Comparison of ENCODE assay signal across 25 cellular contexts in genomic region chrX:40912166-40912565, GRCh38.
A peak's percentile ranks its signal among the peaks of the same experiment; 100 is the strongest.
DNase-seq lines count a peak whose midpoint lies in the region; ATAC-seq, FAIRE-seq and TF ChIP-seq lines count a peak whose summit lies in the region.
"Had no signal": no experiment of that assay in that cellular context is flagged by ENCODE, and none has a peak within 500 bp of the region (broad histone marks: within the 10 kb centered on the region; RNA-seq: fewer than 3 reads in every experiment).

No MANE protein-coding gene starts in this region.

- H3K4me2 ChIP-seq in IMR-90 (ENCODE audit: low read depth, low read length): no peak overlapping the region
- H3K4me2 ChIP-seq in H1 (ENCODE audit: insufficient read depth in 1 of 2, low read depth in 2 of 2, low read length in 2 of 2): no peak overlapping the region
- H3K4me2 ChIP-seq: A549 had no signal

- H3K9me3 Mint-ChIP-seq in activated CD4-positive, alpha-beta T cell treated with anti-CD3 and anti-CD28 coated beads, Interleukin-2, amount 10 ng/mL, durations not matched to agents 24 days and 14 days: no peaks in the 10 kb centered on the region
- H3K9me3 Mint-ChIP-seq: activated CD4-positive, alpha-beta memory T cell treated with anti-CD3 and anti-CD28 coated beads, Interleukin-2, amount 10 ng/mL, durations not matched to agents 7 days and 5 days; activated naive CD4-positive, alpha-beta T cell treated with anti-CD3 and anti-CD28 coated beads for 36 hours had no signal

- H3K23me2 ChIP-seq in H1 (ENCODE audit: low read depth, low read length): no peaks in the 10 kb centered on the region

- peak overlapping the region; percentile 42 for H2AK9ac ChIP-seq in IMR-90 (replicated peaks; ENCODE audit: low read depth, low read length, poor library complexity)

- H3K4me1 Mint-ChIP-seq in activated CD4-positive, alpha-beta T cell treated with anti-CD3 and anti-CD28 coated beads, Interleukin-2, amount 10 ng/mL, durations not matched to agents 24 days and 14 days: no peaks in the 10 kb centered on the region
- H3K4me1 Mint-ChIP-seq: activated CD4-positive, alpha-beta memory T cell treated with anti-CD3 and anti-CD28 coated beads, Interleukin-2, amount 10 ng/mL, durations not matched to agents 7 days and 5 days had no signal

- H3K36me3 ChIP-seq in A673 (ENCODE audit: insufficient read depth, low read length, poor library complexity, severe bottlenecking): no peaks in the 10 kb centered on the region
- H3K36me3 ChIP-seq in IMR-90 (ENCODE audit: control insufficient read depth, insufficient read depth, low read length): no peaks in the 10 kb centered on the region
- H3K36me3 ChIP-seq in H1 (ENCODE audit: control insufficient read depth in 2 of 4, insufficient read depth in 4 of 4, low read length in 3 of 4): no peaks in the 10 kb centered on the region
- H3K36me3 ChIP-seq in HAP-1 (replicated peaks): no peaks in the 10 kb centered on the region
- H3K36me3 ChIP-seq: heart left ventricle, left ventricle myocardium inferior, SJSA1, suprapubic skin, vagina, WERI-Rb-1 had no signal

- H3K9me1 ChIP-seq in IMR-90 (ENCODE audit: insufficient read depth, low read length): 0 out of 2 replicates have a peak, but pooled peaks cover 2% of the 10 kb centered on the region

- no peak for FAIRE-seq in H1 (lab: Jason Lieb, UNC)
- FAIRE-seq: A549, GM12892 had no signal

- H4K20me1 ChIP-seq in IMR-90 (ENCODE audit: insufficient read depth, low read length) (no peaks in the 10 kb centered on the region), H1 (replicated peaks in 1 of 2; ENCODE audit: control insufficient read depth in 1 of 2, insufficient read depth in 2 of 2, low read length in 2 of 2) (no peaks in the 10 kb centered on the region)

- H3K4me3 ChIP-seq in A673 (ENCODE audit: low read depth, low read length, poor library complexity, severe bottlenecking) (no peak overlapping the region), IMR-90 (ENCODE audit: insufficient read depth, low read depth, low read length) (no peak overlapping the region), H1 (ENCODE audit: extremely low read depth in 1 of 4, insufficient read depth in 2 of 4, low read depth in 3 of 4, low read length in 4 of 4) (no peak overlapping the region), HAP-1 (no peak overlapping the region)
- H3K4me3 ChIP-seq: A549, heart left ventricle, left ventricle myocardium inferior, mucosa of descending colon, SJSA1, suprapubic skin, vagina had no signal

- no peak overlapping the region for H3K27ac ChIP-seq in A673 (ENCODE audit: low read depth, low read length, poor library complexity, severe bottlenecking)
- H3K27ac ChIP-seq in IMR-90 (ENCODE audit: insufficient read depth, low read length): no peak overlapping the region
- H3K27ac ChIP-seq in H1 (ENCODE audit: low read depth, low read length): no peak overlapping the region
- H3K27ac ChIP-seq: heart left ventricle, left ventricle myocardium inferior, SJSA1, suprapubic skin, vagina, WERI-Rb-1 had no signal

- TF ChIP-seq RAD21 in IMR-90 (IDR thresholded peaks at IDR 0.05; ENCODE audit: low read length) (no peak), H1 (IDR thresholded peaks at IDR 0.05 in 1 of 2, conservative IDR thresholded peaks at IDR 0.05 in 1 of 2; ENCODE audit: low read depth in 2 of 2, low read length in 2 of 2) (no peak)

- H2BK5ac ChIP-seq in IMR-90 (ENCODE audit: low read depth, low read length, poor library complexity, severe bottlenecking) (no peak overlapping the region), H1 (ENCODE audit: low read depth, low read length) (no peak overlapping the region)

- CTCF ChIA-PET in A673 (lab: Charles Lee): no interaction called here
- CTCF ChIA-PET in IMR-90 (lab: Yijun Ruan, JAX): no interaction called here
- CTCF ChIA-PET in H1 (lab: Charles Lee; ENCODE audit: partially characterized antibody): no interaction called here

- intact Hi-C loops in A673 (cut with micrococcal nuclease; ENCODE audit: unreplicated experiment): no loop called here
- intact Hi-C loops in IMR-90 (cut with micrococcal nuclease): no loop called here
- intact Hi-C loops in activated CD4-positive, alpha-beta T cell treated with anti-CD3 and anti-CD28 coated beads, Interleukin-2, amount 10 ng/mL, durations not matched to agents 24 days and 14 days (cut with micrococcal nuclease): no loop called here

- H2BK20ac ChIP-seq in IMR-90 (ENCODE audit: low read depth, low read length): peak overlapping the region; percentile 21; the same call in 1 of the 2 replicates
- H2BK20ac ChIP-seq in H1 (ENCODE audit: low read length): no peak overlapping the region

- H3K14ac ChIP-seq in IMR-90 (replicated peaks; ENCODE audit: low read depth, low read length): no peak overlapping the region
- H3K14ac ChIP-seq in H1 (ENCODE audit: insufficient read length): no peak overlapping the region

- H3K56ac ChIP-seq in IMR-90 (ENCODE audit: extremely low read depth, insufficient read depth, low read length) (no peak overlapping the region), H1 (replicated peaks; ENCODE audit: insufficient read length, low read depth, low read length) (no peak overlapping the region)

- peaks cover 1% of the 10 kb centered on the region for H3K27me3 Mint-ChIP-seq in activated CD4-positive, alpha-beta T cell treated with anti-CD3 and anti-CD28 coated beads, Interleukin-2, amount 10 ng/mL, durations not matched to agents 24 days and 14 days
- H3K27me3 Mint-ChIP-seq: activated CD4-positive, alpha-beta memory T cell treated with anti-CD3 and anti-CD28 coated beads, Interleukin-2, amount 10 ng/mL, durations not matched to agents 7 days and 5 days had no signal

- H3K27me3 ChIP-seq in A673 (replicated peaks; ENCODE audit: insufficient read depth, low read depth, low read length, poor library complexity): no peaks in the 10 kb centered on the region
- H3K27me3 ChIP-seq in IMR-90 (ENCODE audit: control insufficient read depth, insufficient read depth, low read length): peaks cover 7% of the 10 kb centered on the region
- H3K27me3 ChIP-seq in H1 (replicated peaks in 1 of 4; ENCODE audit: control insufficient read depth in 3 of 4, extremely low read depth in 1 of 4, insufficient read depth in 3 of 4, low read length in 3 of 4): no peaks in the 10 kb centered on the region
- no peaks in the 10 kb centered on the region for H3K27me3 ChIP-seq in HAP-1 (ENCODE audit: low read depth)
- H3K27me3 ChIP-seq: SJSA1, suprapubic skin, vagina had no signal

- H4K5ac ChIP-seq in IMR-90 (ENCODE audit: low read depth, low read length) (no peak overlapping the region), H1 (ENCODE audit: insufficient read length, low read depth, low read length) (no peak overlapping the region)

- WGBS in IMR-90 (ENCODE audit: extremely low coverage in 2 of 2, insufficient read length in 1 of 2), 2 experiments: no CpG with 5 or more reads among the region's 4 CpGs
- 80% methylated on average over 4 of the region's 4 CpGs; no CpG with 5 or more reads in 1 of the 2 experiments for WGBS in H1 (ENCODE audit: extremely low coverage in 1 of 2, insufficient coverage in 1 of 2, insufficient read length in 1 of 2, insufficient replicate concordance in 2 of 2, low coverage in 1 of 2, low lambda C conversion rate in 2 of 2, missing lambda C conversion rate in 1 of 2), 2 experiments

- H2BK15ac ChIP-seq in IMR-90 (ENCODE audit: low read depth, low read length) (0 out of 3 replicates have a peak overlapping the region, but pooled peaks have one; percentile 33), H1 (ENCODE audit: low read length) (no peak overlapping the region)

- H3K18ac ChIP-seq in IMR-90 (ENCODE audit: low read depth, low read length): no peak overlapping the region
- H3K18ac ChIP-seq in H1 (ENCODE audit: extremely low read depth, low read length): no peak overlapping the region

- H3K9me3 ChIP-seq in A673 (ENCODE audit: low read depth, low read length, poor library complexity, severe bottlenecking) (no peaks in the 10 kb centered on the region), IMR-90 (ENCODE audit: control insufficient read depth, insufficient read depth, low read length) (no peaks in the 10 kb centered on the region), H1 (ENCODE audit: insufficient read depth in 2 of 2, low read depth in 1 of 2, low read length in 1 of 2) (no peaks in the 10 kb centered on the region), HAP-1 (no peaks in the 10 kb centered on the region)
- H3K9me3 ChIP-seq: A549, heart left ventricle, left ventricle myocardium inferior, mucosa of descending colon, SJSA1, suprapubic skin, vagina had no signal

- no peak overlapping the region for H3K4ac ChIP-seq in IMR-90 (ENCODE audit: low read depth, low read length)
- H3K4ac ChIP-seq in H1 (replicated peaks; ENCODE audit: insufficient read length, low read depth, low read length): no peak overlapping the region

- H3K79me2 ChIP-seq in H1 (ENCODE audit: control insufficient read depth in 1 of 2, insufficient read depth in 2 of 2, low read length in 2 of 2): no peaks in the 10 kb centered on the region

- no peak for TF ChIP-seq EP300 in H1 (IDR thresholded peaks at IDR 0.05; ENCODE audit: borderline replicate concordance in 1 of 2, low read depth in 2 of 2, low read length in 2 of 2)

- TF ChIP-seq CTCF in A673 (conservative IDR thresholded peaks at IDR 0.05; ENCODE audit: low read depth, low read length): no peak
- TF ChIP-seq CTCF in IMR-90 (conservative IDR thresholded peaks at IDR 0.05; ENCODE audit: low read depth, low read length): no peak
- no peak for TF ChIP-seq CTCF in H1 (IDR thresholded peaks at IDR 0.05; ENCODE audit: control extremely low read depth in 1 of 3, insufficient read depth in 1 of 3, low read depth in 1 of 3, low read length in 3 of 3)
- no peak for TF ChIP-seq CTCF in GM20000 (IDR thresholded peaks at IDR 0.05; ENCODE audit: extremely low read depth, missing control alignments)

- H3K4me1 ChIP-seq in A673 (ENCODE audit: insufficient read depth, low read length, poor library complexity, severe bottlenecking): peaks cover 7% of the 10 kb centered on the region
- H3K4me1 ChIP-seq in IMR-90 (ENCODE audit: control insufficient read depth, insufficient read depth, low read length): peaks cover 3% of the 10 kb centered on the region; the same call in 1 of the 2 replicates
- H3K4me1 ChIP-seq in H1 (replicated peaks in 1 of 4; ENCODE audit: control insufficient read depth in 3 of 4, insufficient read depth in 4 of 4, low read length in 3 of 4): 0 out of 7 replicates have a peak, but pooled peaks cover 0 to 2% (median 0%) of the 10 kb centered on the region in 4 experiments
- no peaks in the 10 kb centered on the region for H3K4me1 ChIP-seq in HAP-1
- H3K4me1 ChIP-seq: heart left ventricle, left ventricle myocardium inferior, suprapubic skin, vagina had no signal

- dilution Hi-C loops in IMR-90 (cut with HindIII; ENCODE audit: low sequenced_read_pairs, unreplicated experiment): no loop called here

- H2BK12ac ChIP-seq in H1 (ENCODE audit: low read depth, low read length): 0 out of 2 replicates have a peak overlapping the region, but pooled peaks have one; percentile 75

- H3K79me1 ChIP-seq in IMR-90 (ENCODE audit: low read depth in 1 of 2, low read length in 2 of 2) (no peaks in the 10 kb centered on the region), H1 (ENCODE audit: low read depth, low read length) (no peaks in the 10 kb centered on the region)

- H4K91ac ChIP-seq in IMR-90 (ENCODE audit: insufficient read depth, low read depth, low read length) (no peak overlapping the region), H1 (replicated peaks; ENCODE audit: insufficient read length, low read length) (peak overlapping the region; percentile 85)

- H2BK120ac ChIP-seq in IMR-90 (ENCODE audit: low read depth, low read length) (0 out of 2 replicates have a peak overlapping the region, but pooled peaks have one; percentile 28), H1 (replicated peaks; ENCODE audit: low read depth, low read length) (no peak overlapping the region)

- H3K23ac ChIP-seq in IMR-90 (ENCODE audit: low read depth, low read length) (no peak overlapping the region), H1 (ENCODE audit: insufficient read length) (no peak overlapping the region)

- no peaks in the 10 kb centered on the region for H3K36me3 Mint-ChIP-seq in activated CD4-positive, alpha-beta T cell treated with anti-CD3 and anti-CD28 coated beads, Interleukin-2, amount 10 ng/mL, durations not matched to agents 24 days and 14 days (ENCODE audit: low read depth)

- H2AFZ ChIP-seq in IMR-90 (replicated peaks; ENCODE audit: low read length, poor library complexity) (peak overlapping the region; percentile 51), H1 (ENCODE audit: low read length) (peak overlapping the region; percentile 62; the same call in 1 of the 2 replicates)

- TF ChIP-seq POLR2A in IMR-90 (IDR thresholded peaks at IDR 0.05; ENCODE audit: low read depth, low read length) (no peak), H1 (IDR thresholded peaks at IDR 0.05; ENCODE audit: control extremely low read depth in 1 of 2, low read depth in 2 of 2, low read length in 2 of 2) (no peak)

- no peak overlapping the region for H3K9ac ChIP-seq in IMR-90 (ENCODE audit: low read depth, low read length)
- H3K9ac ChIP-seq in H1 (replicated peaks in 1 of 4; ENCODE audit: extremely low read depth in 1 of 4, low read depth in 3 of 4, low read length in 3 of 4): no peak overlapping the region

- ATAC-seq in IMR-90 (ENCODE audit: low read depth): no peak
- no peak for ATAC-seq in HG02970 (IDR thresholded peaks at IDR 0.05; ENCODE audit: low FRiP score, unreplicated experiment)
- ATAC-seq: A549, heart left ventricle, mucosa of descending colon had no signal

- BruUV-seq in A673 (replicated peaks; lab: Mats Ljungman, UMichigan): no TSS peak
- BruUV-seq in IMR-90 (replicated peaks; lab: Mats Ljungman, UMichigan): no TSS peak

- H3K4me3 Mint-ChIP-seq in activated CD4-positive, alpha-beta T cell treated with anti-CD3 and anti-CD28 coated beads, Interleukin-2, amount 10 ng/mL, durations not matched to agents 24 days and 14 days: no peak overlapping the region
- H3K4me3 Mint-ChIP-seq: activated CD4-positive, alpha-beta memory T cell treated with anti-CD3 and anti-CD28 coated beads, Interleukin-2, amount 10 ng/mL, durations not matched to agents 7 days and 5 days; activated naive CD4-positive, alpha-beta T cell treated with anti-CD3 and anti-CD28 coated beads for 36 hours had no signal

- POLR2A ChIA-PET in A673 (lab: Charles Lee; ENCODE audit: low non-redundant PET) (interaction anchor here (0.5 kb wide), 1 partner anchor 37 kb away, joined by 3 read pairs; no protein-coding TSS in a partner anchor), IMR-90 (lab: Charles Lee; ENCODE audit: unreplicated experiment) (no interaction called here), H1 (lab: Charles Lee; ENCODE audit: partially characterized antibody) (no interaction called here)

- H2AK5ac ChIP-seq in IMR-90 (ENCODE audit: low read depth, low read length): no peak overlapping the region
- no peak overlapping the region for H2AK5ac ChIP-seq in H1 (ENCODE audit: low read depth, low read length)

- DNase-seq in A673 (ENCODE audit: low spot score): peak; percentile 47
- no peak for DNase-seq in IMR-90
- peak; percentile 50 for DNase-seq in NCI-H345 (lab: John Stamatoyannopoulos, UW)
- DNase-seq in H1 (ENCODE audit: low read depth in 1 of 2, low spot score in 2 of 2): no peak
- no peak for DNase-seq in activated CD4-positive, alpha-beta T cell treated with anti-CD3 and anti-CD28 coated beads, Interleukin-2, amount 10 ng/mL, durations not matched to agents 24 days and 14 days
- no peak for DNase-seq in GM20000 (ENCODE audit: low spot score)
- no peak for DNase-seq in HAP-1 (ENCODE audit: low spot score in 2 of 2)
- DNase-seq: activated CD4-positive, alpha-beta memory T cell treated with anti-CD3 and anti-CD28 coated beads, Interleukin-2, amount 10 ng/mL, durations not matched to agents 7 days and 5 days; activated naive CD4-positive, alpha-beta T cell treated with anti-CD3 and anti-CD28 coated beads for 36 hours; activated T-cell treated with anti-CD3 and anti-CD28 coated beads, Interleukin-2, amount 50 U/mL, for 1 hour; DMS153; heart left ventricle; KBM-7; left ventricle myocardium inferior; mucosa of descending colon; nucleus accumbens; OCI-M1; T-helper 2 cell; WERI-Rb-1 had no signal

- H3K27ac Mint-ChIP-seq in activated CD4-positive, alpha-beta T cell treated with anti-CD3 and anti-CD28 coated beads, Interleukin-2, amount 10 ng/mL, durations not matched to agents 24 days and 14 days: no peak overlapping the region
- H3K27ac Mint-ChIP-seq: activated CD4-positive, alpha-beta memory T cell treated with anti-CD3 and anti-CD28 coated beads, Interleukin-2, amount 10 ng/mL, durations not matched to agents 7 days and 5 days; activated naive CD4-positive, alpha-beta T cell treated with anti-CD3 and anti-CD28 coated beads for 36 hours had no signal

- in situ Hi-C loops in IMR-90 (cut with MboI; ENCODE audit: low sequenced_read_pairs) (no loop called here), HAP-1 (cut with MboI; ENCODE audit: low sequenced_read_pairs) (no loop called here)

- H4K8ac ChIP-seq in IMR-90 (ENCODE audit: low read depth in 2 of 2, low read length in 2 of 2) (no peak overlapping the region), H1 (ENCODE audit: extremely low read depth, insufficient read depth, low read length) (no peak overlapping the region)

Comparison
In these comparisons a context has a peak if more than half of its experiments do, and no peak if none do; other contexts are left out.
1. DNase-seq: peak in A673 (single experiment) and NCI-H345 (single experiment); none in IMR-90 (single experiment), H1 (0 of 2), activated CD4-positive, alpha-beta T cell treated with anti-CD3 and anti-CD28 coated beads, Interleukin-2, amount 10 ng/mL, durations not matched to agents 24 days and 14 days (single experiment), GM20000 (single experiment) and HAP-1 (0 of 2).